ENCODE assay signal across 1 cellular context in the genomic region with DNA sequence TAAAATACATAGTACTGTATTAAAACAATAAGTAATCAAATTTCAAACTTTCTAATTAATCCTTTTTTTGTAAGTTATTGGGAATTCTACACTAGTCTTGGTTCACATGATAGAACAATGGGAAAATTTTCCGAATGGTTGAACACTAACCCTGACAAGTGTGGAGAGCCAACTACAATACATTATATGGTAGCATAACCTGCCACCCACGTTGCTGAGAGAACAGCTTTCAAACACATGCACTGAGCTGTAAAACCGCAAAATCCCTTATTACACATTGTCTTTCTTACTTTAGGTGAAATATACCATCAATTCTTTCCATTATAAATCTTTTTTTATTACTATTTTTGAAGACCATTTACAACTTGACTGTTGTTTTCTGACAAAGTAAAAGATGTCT.
TF ChIP-seq lines count a peak whose summit lies in the region.

No MANE protein-coding gene starts in this region.

TF ChIP-seq in Ishikawa, 13 proteins besides CTCF, POLR2A, EP300 and RAD21 (continued from another document):
- TF ChIP-seq, protein P1, sequence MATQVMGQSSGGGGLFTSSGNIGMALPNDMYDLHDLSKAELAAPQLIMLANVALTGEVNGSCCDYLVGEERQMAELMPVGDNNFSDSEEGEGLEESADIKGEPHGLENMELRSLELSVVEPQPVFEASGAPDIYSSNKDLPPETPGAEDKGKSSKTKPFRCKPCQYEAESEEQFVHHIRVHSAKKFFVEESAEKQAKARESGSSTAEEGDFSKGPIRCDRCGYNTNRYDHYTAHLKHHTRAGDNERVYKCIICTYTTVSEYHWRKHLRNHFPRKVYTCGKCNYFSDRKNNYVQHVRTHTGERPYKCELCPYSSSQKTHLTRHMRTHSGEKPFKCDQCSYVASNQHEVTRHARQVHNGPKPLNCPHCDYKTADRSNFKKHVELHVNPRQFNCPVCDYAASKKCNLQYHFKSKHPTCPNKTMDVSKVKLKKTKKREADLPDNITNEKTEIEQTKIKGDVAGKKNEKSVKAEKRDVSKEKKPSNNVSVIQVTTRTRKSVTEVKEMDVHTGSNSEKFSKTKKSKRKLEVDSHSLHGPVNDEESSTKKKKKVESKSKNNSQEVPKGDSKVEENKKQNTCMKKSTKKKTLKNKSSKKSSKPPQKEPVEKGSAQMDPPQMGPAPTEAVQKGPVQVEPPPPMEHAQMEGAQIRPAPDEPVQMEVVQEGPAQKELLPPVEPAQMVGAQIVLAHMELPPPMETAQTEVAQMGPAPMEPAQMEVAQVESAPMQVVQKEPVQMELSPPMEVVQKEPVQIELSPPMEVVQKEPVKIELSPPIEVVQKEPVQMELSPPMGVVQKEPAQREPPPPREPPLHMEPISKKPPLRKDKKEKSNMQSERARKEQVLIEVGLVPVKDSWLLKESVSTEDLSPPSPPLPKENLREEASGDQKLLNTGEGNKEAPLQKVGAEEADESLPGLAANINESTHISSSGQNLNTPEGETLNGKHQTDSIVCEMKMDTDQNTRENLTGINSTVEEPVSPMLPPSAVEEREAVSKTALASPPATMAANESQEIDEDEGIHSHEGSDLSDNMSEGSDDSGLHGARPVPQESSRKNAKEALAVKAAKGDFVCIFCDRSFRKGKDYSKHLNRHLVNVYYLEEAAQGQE (IDR thresholded peaks at IDR 0.05; ENCODE audit: low read depth): no peak
